In the genomic region with DNA sequence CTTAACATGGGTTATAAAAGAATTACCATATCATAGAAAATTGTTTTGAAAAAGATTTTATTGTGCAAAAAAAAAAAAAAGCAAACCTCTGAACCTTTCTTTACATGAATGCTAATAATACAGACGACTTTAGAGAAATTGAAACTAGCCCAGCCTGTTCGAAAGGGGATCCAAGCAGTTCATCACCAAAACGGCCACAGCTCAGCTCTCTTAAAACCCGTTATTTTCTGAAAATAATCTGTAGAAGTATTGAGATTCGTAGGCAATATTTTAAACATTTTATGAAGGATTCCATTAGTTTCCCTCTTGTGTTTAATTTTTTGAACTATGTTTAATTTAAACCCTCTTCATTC, we compare ENCODE assay signal across 11 cellular contexts. TPM values are rescaled to one million over a fixed set of nuclear protein-coding genes. Genes with fewer than 3 reads are reported as not detected.
DNase-seq lines count a peak whose midpoint lies in the region; ATAC-seq and TF ChIP-seq lines count a peak whose summit lies in the region.
"Had no signal": no experiment of that assay in that cellular context is flagged by ENCODE, and none has a peak within 500 bp of the region (broad histone marks: within the 10 kb centered on the region; RNA-seq: fewer than 3 reads in every experiment).

No MANE protein-coding gene starts in this region.

- CTCF ChIA-PET in PC-9 (lab: Charles Lee), result interaction anchor here (0.7 kb wide), 2 partner anchors 18 to 94 kb away, joined by 5 to 7 read pairs; no protein-coding TSS in a partner anchor

- ATAC-seq in GM18511 (IDR thresholded peaks at IDR 0.05; ENCODE audit: unreplicated experiment) (peak; percentile 66), HG02678 (IDR thresholded peaks at IDR 0.05; ENCODE audit: unreplicated experiment) (peak; percentile 72), body of pancreas (no peak), HG03045 (IDR thresholded peaks at IDR 0.05; ENCODE audit: unreplicated experiment) (no peak)

- no peaks in the 10 kb centered on the region for H4K20me1 ChIP-seq in PC-9 (ENCODE audit: insufficient read depth)

- H3K27ac ChIP-seq in PC-9, result peak overlapping the region; percentile 80
- peak overlapping the region; percentile 53 for H3K27ac ChIP-seq in muscle layer of duodenum (ENCODE audit: low read length)
- no peak overlapping the region for H3K27ac ChIP-seq in body of pancreas

- H3K4me2 ChIP-seq in PC-9, result peak overlapping the region; percentile 68

- 40 to 48% methylated on average over 5 of the region's 5 CpGs for WGBS in body of pancreas, 2 donors

- TF ChIP-seq CTCF in PC-9 (conservative IDR thresholded peaks at IDR 0.05), result no peak
- TF ChIP-seq CTCF in body of pancreas (IDR thresholded peaks at IDR 0.05), result no peak

- H3F3A ChIP-seq in PC-9 (ENCODE audit: insufficient read depth, low read depth), result peaks cover 44% of the 10 kb centered on the region

- H3K9me3 ChIP-seq in PC-9 (ENCODE audit: insufficient read depth, low read depth), result no peaks in the 10 kb centered on the region
- H3K9me3 ChIP-seq in muscle layer of duodenum (ENCODE audit: control insufficient read depth in 1 of 2, low read length in 2 of 2), result no peaks in the 10 kb centered on the region
- H3K9me3 ChIP-seq in body of pancreas, result no peaks in the 10 kb centered on the region

- BruUV-seq in PC-9 (replicated peaks; lab: Mats Ljungman, UMichigan), result no TSS peak

- H3K79me2 ChIP-seq in PC-9 (ENCODE audit: low read depth), result no peaks in the 10 kb centered on the region

- no peaks in the 10 kb centered on the region for H3K36me3 ChIP-seq in PC-9 (ENCODE audit: low read depth)
- H3K36me3 ChIP-seq in muscle layer of duodenum (ENCODE audit: control insufficient read depth in 1 of 2, insufficient read depth in 2 of 2, low read length in 2 of 2), result no peaks in the 10 kb centered on the region
- H3K36me3 ChIP-seq in body of pancreas (replicated peaks in 1 of 2; ENCODE audit: insufficient read depth in 1 of 2, low read depth in 2 of 2), result no peaks in the 10 kb centered on the region

- H3K4me1 ChIP-seq in PC-9 (replicated peaks; ENCODE audit: insufficient read depth), result peaks cover 59% of the 10 kb centered on the region
- H3K4me1 ChIP-seq in muscle layer of duodenum (ENCODE audit: control insufficient read depth in 1 of 2, insufficient read depth in 2 of 2, low read length in 2 of 2), result peaks cover 5% of the 10 kb centered on the region in 2 donors
- no peaks in the 10 kb centered on the region for H3K4me1 ChIP-seq in body of pancreas

- peak overlapping the region; percentile 53 for H2AFZ ChIP-seq in PC-9

- no peak for TF ChIP-seq POLR2A in body of pancreas (IDR thresholded peaks at IDR 0.05)

- H3K27me3 ChIP-seq in PC-9 (ENCODE audit: insufficient read depth, low read depth), result no peaks in the 10 kb centered on the region
- no peaks in the 10 kb centered on the region for H3K27me3 ChIP-seq in muscle layer of duodenum (ENCODE audit: low read depth, low read length)
- H3K27me3 ChIP-seq in body of pancreas, result no peaks in the 10 kb centered on the region

- DNase-seq in PC-9 (no peak), hippocampal formation (lab: John Stamatoyannopoulos, UW) (no peak), body of pancreas (no peak), NCI-H2171 (lab: John Stamatoyannopoulos, UW) (no peak)
- DNase-seq: activated CD4-positive, alpha-beta memory T cell treated with anti-CD3 and anti-CD28 coated beads for 36 hours; cortex of kidney had no signal

- peak overlapping the region; percentile 26; the same call in 1 of the 2 replicates for H3K4me3 ChIP-seq in PC-9
- peak overlapping the region in 1 of 2 donors; percentile 7 for H3K4me3 ChIP-seq in muscle layer of duodenum (ENCODE audit: low read depth in 1 of 2, low read length in 2 of 2)
- no peak overlapping the region for H3K4me3 ChIP-seq in body of pancreas
- H3K4me3 ChIP-seq: lung had no signal

- POLR2A ChIA-PET in PC-9 (lab: Charles Lee; ENCODE audit: unreplicated experiment), result interaction anchor here (0.6 to 0.7 kb wide), 2 partner anchors 78 to 735 kb away, joined by 3 to 8 read pairs; no protein-coding TSS in a partner anchor

- no peaks in the 10 kb centered on the region for H3K9me2 ChIP-seq in PC-9 (ENCODE audit: insufficient read depth)

- intact Hi-C loops in PC-9 (cut with micrococcal nuclease; ENCODE audit: unreplicated experiment) (loop anchor here (5.0 kb wide), 2 partner anchors 56 to 111 kb away; a partner anchor contains a TSS), body of pancreas (cut with DNase I) (no loop called here)

RNA-seq across cellular contexts. Expression of a gene that starts 9.9 kb away (rescaled TPM):
- 15.6 and 17.2 TPM in 2 replicates for total RNA-seq in PC-9 (2021)
- 10 to 100 TPM; 13.7 to 18.8 TPM for total RNA-seq in body of pancreas

Comparison
In these comparisons a context has a peak if more than half of its experiments do, and no peak if none do; other contexts are left out.
1. ATAC-seq: peak in GM18511 (single experiment) and HG02678 (single experiment); none in body of pancreas (single experiment) and HG03045 (single experiment).
2. H3K27ac ChIP-seq: peak in PC-9 (single experiment) and muscle layer of duodenum (single experiment); none in body of pancreas (0 of 4).